Comparison of ENCODE assay signal across 34 cellular contexts in genomic region chr14:23617539-23617938, GRCh38. TPM values are rescaled to one million over a fixed set of nuclear protein-coding genes. Genes with fewer than 3 reads are reported as not detected.
"Had no signal": no experiment of that assay in that cellular context is flagged by ENCODE, and none has a peak within 500 bp of the region (broad histone marks: within the 10 kb centered on the region; RNA-seq: fewer than 3 reads in every experiment).

No MANE protein-coding gene starts in this region.

- H3K4me3 Mint-ChIP-seq: naive thymus-derived CD4-positive, alpha-beta T cell; natural killer cell; nephron; neural progenitor cell; stimulated activated effector memory CD8-positive, alpha-beta T cell treated with anti-CD3 and anti-CD28 coated beads, Interleukin-12 subunit alpha, Interleukin-12 subunit beta, amount 100 ng/mL, for 72 hours; stimulated activated naive B cell treated with anti-CD40 and anti-IgM and Interleukin-4, amounts not matched to agents 10 μg/mL and 1 μg/mL and 100 μg/mL, for 72 hours; stimulated activated naive CD8-positive, alpha-beta T cell treated with anti-CD3 and anti-CD28 coated beads, Interleukin-15, Interleukin-2, amounts not matched to agents 100 ng/mL and 50 ng/mL, for 24 hours had no signal

- H3K4me1 Mint-ChIP-seq: natural killer cell, nephron, neural progenitor cell had no signal

- H3K27me3 ChIP-seq: neural progenitor cell, ovary, spleen, stomach, thyroid gland, tibial nerve, upper lobe of left lung, vagina had no signal

- H3K4me1 ChIP-seq: neural progenitor cell, parathyroid adenoma, psoas muscle, spleen, thyroid gland, tibial nerve, vagina had no signal

- H3K27me3 Mint-ChIP-seq: stimulated activated naive CD8-positive, alpha-beta T cell treated with anti-CD3 and anti-CD28 coated beads, Interleukin-15, Interleukin-2, amounts not matched to agents 100 ng/mL and 50 ng/mL, for 24 hours had no signal

- H3K36me3 ChIP-seq: neural progenitor cell, ovary, spleen, stomach, thoracic aorta, thyroid gland, tibial nerve, upper lobe of left lung, vagina had no signal

- H3K27ac ChIP-seq: neural progenitor cell, ovary, parathyroid adenoma, psoas muscle, skin epidermis, spleen, stomach, thoracic aorta, thyroid gland, tibial nerve, upper lobe of left lung, vagina had no signal

- H2AFZ ChIP-seq: neural progenitor cell, parathyroid adenoma had no signal

- ATAC-seq: naive thymus-derived CD4-positive, alpha-beta T cell; natural killer cell; psoas muscle; right cardiac atrium; sciatic nerve; stimulated activated effector memory CD8-positive, alpha-beta T cell treated with anti-CD3 and anti-CD28 coated beads, Interleukin-12 subunit alpha, Interleukin-12 subunit beta, amount 100 ng/mL, for 72 hours; stimulated activated naive B cell treated with anti-CD40 and anti-IgM and Interleukin-4, amounts not matched to agents 10 μg/mL and 1 μg/mL and 100 μg/mL, for 72 hours had no signal

- H3K27ac Mint-ChIP-seq: natural killer cell; nephron; neural progenitor cell; progenitor cell of endocrine pancreas; stimulated activated effector memory CD8-positive, alpha-beta T cell treated with anti-CD3 and anti-CD28 coated beads, Interleukin-12 subunit alpha, Interleukin-12 subunit beta, amount 100 ng/mL, for 72 hours; stimulated activated naive B cell treated with anti-CD40 and anti-IgM and Interleukin-4, amounts not matched to agents 10 μg/mL and 1 μg/mL and 100 μg/mL, for 72 hours; stimulated activated naive CD8-positive, alpha-beta T cell treated with anti-CD3 and anti-CD28 coated beads, Interleukin-15, Interleukin-2, amounts not matched to agents 100 ng/mL and 50 ng/mL, for 24 hours had no signal

- H3K4me2 ChIP-seq: neural progenitor cell, smooth muscle cell had no signal

- H3K4me3 ChIP-seq: neural progenitor cell, ovary, psoas muscle, skin epidermis, smooth muscle cell, spleen, stomach, thoracic aorta, thyroid gland, tibial nerve, upper lobe of left lung, vagina had no signal

- H3K79me2 ChIP-seq: parathyroid adenoma had no signal

- H3K9me3 Mint-ChIP-seq: natural killer cell; stimulated activated effector memory CD8-positive, alpha-beta T cell treated with anti-CD3 and anti-CD28 coated beads, Interleukin-12 subunit alpha, Interleukin-12 subunit beta, amount 100 ng/mL, for 72 hours; stimulated activated naive B cell treated with anti-CD40 and anti-IgM and Interleukin-4, amounts not matched to agents 10 μg/mL and 1 μg/mL and 100 μg/mL, for 72 hours; stimulated activated naive CD8-positive, alpha-beta T cell treated with anti-CD3 and anti-CD28 coated beads, Interleukin-15, Interleukin-2, amounts not matched to agents 100 ng/mL and 50 ng/mL, for 24 hours had no signal

- H3K36me3 Mint-ChIP-seq: natural killer cell; neural progenitor cell; stimulated activated effector memory CD8-positive, alpha-beta T cell treated with anti-CD3 and anti-CD28 coated beads, Interleukin-12 subunit alpha, Interleukin-12 subunit beta, amount 100 ng/mL, for 72 hours; stimulated activated naive B cell treated with anti-CD40 and anti-IgM and Interleukin-4, amounts not matched to agents 10 μg/mL and 1 μg/mL and 100 μg/mL, for 72 hours had no signal

- H3K9ac ChIP-seq: neural progenitor cell, parathyroid adenoma had no signal

- H3K9me3 ChIP-seq: ovary, psoas muscle, spleen, stomach, thoracic aorta, thyroid gland, tibial nerve, upper lobe of left lung, vagina had no signal

- FAIRE-seq: urothelium cell line had no signal

- DNase-seq: naive thymus-derived CD4-positive, alpha-beta T cell; natural killer cell; occipital lobe; ovary; posterior cingulate gyrus; psoas muscle; right cardiac atrium; spleen; stimulated activated CD4-positive, alpha-beta T cell treated with anti-CD3 and anti-CD28 coated beads, Interleukin-12 subunit alpha, Interleukin-12 subunit beta, amount 100 ng/mL, for 4 hours; stimulated activated CD4-positive, alpha-beta T cell treated with anti-CD3 and anti-CD28 coated beads, Interleukin-1b, Interleukin-23, amount 100 ng/mL, for 48 hours; stimulated activated CD4-positive, alpha-beta T cell treated with anti-CD3 and anti-CD28 coated beads, Interleukin-4, amount 100 ng/mL, for 1 hour; stimulated activated naive B cell treated with anti-CD40 and anti-IgM and Interleukin-4, amounts not matched to agents 10 μg/mL and 1 μg/mL and 100 μg/mL, for 72 hours; stimulated activated naive CD4-positive, alpha-beta T cell treated with Interleukin-2 at 50 U/mL for 16 hours; stomach; thyroid gland; trophoblast cell; upper lobe of left lung had no signal

RNA-seq across cellular contexts. Expression of gene DHRS2, which starts 18.6 kb away (rescaled TPM):
- total RNA-seq: right cardiac atrium, sciatic nerve, subcutaneous adipose tissue, temporal lobe, thoracic aorta, thyroid gland had no signal
- polyA plus RNA-seq: right cardiac atrium had no signal

RNA-seq across cellular contexts. Expression of gene JPH4, which starts 38.9 kb away (rescaled TPM):
- total RNA-seq: osteoblast, progenitor cell of endocrine pancreas, renal cortical epithelial cell had no signal
- polyA plus RNA-seq: smooth muscle cell had no signal
